19 cellular contexts compared by ENCODE assay signal in the genomic region with DNA sequence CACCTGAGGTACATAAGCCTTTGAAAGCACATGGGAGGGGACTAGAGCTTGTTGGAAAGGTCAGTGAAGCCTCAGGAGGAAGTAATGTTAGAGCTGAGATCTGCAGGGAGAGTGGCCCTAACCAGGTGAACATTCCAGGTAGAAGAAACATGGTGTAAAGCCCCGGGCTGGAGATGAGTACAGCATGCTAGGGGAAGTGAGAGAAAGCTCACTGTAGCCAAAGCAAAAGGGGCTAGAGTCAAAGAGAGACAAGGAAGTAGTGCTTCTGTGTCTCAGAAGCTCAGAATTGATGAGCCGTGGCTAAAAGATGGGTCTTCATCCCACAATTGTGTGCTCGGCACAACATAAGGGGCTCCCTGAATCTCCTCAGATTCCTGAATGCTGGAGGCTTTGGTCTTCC.
"Had no signal": no experiment of that assay in that cellular context is flagged by ENCODE, and none has a peak within 500 bp of the region (broad histone marks: within the 10 kb centered on the region; RNA-seq: fewer than 3 reads in every experiment).

No MANE protein-coding gene starts in this region.

- ATAC-seq: activated CD4-positive, alpha-beta T cell treated with anti-CD3 and anti-CD28 coated beads for 36 hours; left ventricle myocardium superior; natural killer cell; sciatic nerve had no signal

- H3K27me3 Mint-ChIP-seq: activated CD4-positive, alpha-beta memory T cell treated with anti-CD3 and anti-CD28 coated beads for 36 hours; activated CD4-positive, alpha-beta T cell treated with anti-CD3 and anti-CD28 coated beads for 36 hours; activated naive CD8-positive, alpha-beta T cell treated with anti-CD3 and anti-CD28 coated beads for 36 hours had no signal

- H3K4me1 ChIP-seq: esophagus muscularis mucosa, uterus had no signal

- H3K27ac ChIP-seq: esophagus muscularis mucosa, tibial nerve, uterus had no signal

- DNase-seq: activated CD4-positive, alpha-beta memory T cell treated with anti-CD3 and anti-CD28 coated beads for 36 hours; activated CD4-positive, alpha-beta T cell treated with anti-CD3 and anti-CD28 coated beads for 36 hours; activated naive CD8-positive, alpha-beta T cell treated with anti-CD3 and anti-CD28 coated beads for 36 hours; activated T-cell treated with anti-CD3 and anti-CD28 coated beads for 4 hours; amniotic stem cell; effector memory CD4-positive, alpha-beta T cell; left ventricle myocardium superior; mesenchymal stem cell; natural killer cell; stimulated activated CD4-positive, alpha-beta T cell treated with anti-CD3 and anti-CD28 coated beads, Interleukin-4, amount 100 ng/mL, for 24 hours; stimulated activated naive CD4-positive, alpha-beta T cell treated with Interleukin-2 at 50 U/mL for 16 hours; uterus had no signal

- H3K36me3 ChIP-seq: esophagus muscularis mucosa, tibial nerve, uterus had no signal

- H3K4me3 ChIP-seq: esophagus muscularis mucosa, tibial nerve, uterus had no signal

- H3K9me3 ChIP-seq: esophagus muscularis mucosa, uterus had no signal

- H3K27me3 ChIP-seq: tibial nerve, uterus had no signal

- H3K27ac Mint-ChIP-seq: activated CD4-positive, alpha-beta memory T cell treated with anti-CD3 and anti-CD28 coated beads for 36 hours; activated CD4-positive, alpha-beta T cell treated with anti-CD3 and anti-CD28 coated beads for 36 hours; activated naive CD8-positive, alpha-beta T cell treated with anti-CD3 and anti-CD28 coated beads for 36 hours; dendritic cell treated with granulocyte-macrophage colony-stimulating factor and Interleukin-4, amounts not matched to agents 40 ng/mL and 50 ng/mL, for 4 days; natural killer cell; T-helper 2 cell treated with Interferon-gamma antibody and Interleukin-4, amounts not matched to agents 5 μg/mL and 100 μg/mL, for 36 hours had no signal

- FAIRE-seq: endothelial cell of umbilical vein, TTC549 had no signal

- H3K9me3 Mint-ChIP-seq: activated naive CD8-positive, alpha-beta T cell treated with anti-CD3 and anti-CD28 coated beads for 36 hours; dendritic cell treated with granulocyte-macrophage colony-stimulating factor and Interleukin-4, amounts not matched to agents 40 ng/mL and 50 ng/mL, for 4 days; T-helper 2 cell treated with Interferon-gamma antibody and Interleukin-4, amounts not matched to agents 5 μg/mL and 100 μg/mL, for 36 hours had no signal

- H3K4me3 Mint-ChIP-seq: activated CD4-positive, alpha-beta memory T cell treated with anti-CD3 and anti-CD28 coated beads for 36 hours; activated CD4-positive, alpha-beta T cell treated with anti-CD3 and anti-CD28 coated beads for 36 hours; activated naive CD8-positive, alpha-beta T cell treated with anti-CD3 and anti-CD28 coated beads for 36 hours; dendritic cell treated with granulocyte-macrophage colony-stimulating factor and Interleukin-4, amounts not matched to agents 40 ng/mL and 50 ng/mL, for 4 days; natural killer cell; T-helper 2 cell treated with Interferon-gamma antibody and Interleukin-4, amounts not matched to agents 5 μg/mL and 100 μg/mL, for 36 hours had no signal
